ENCODE assay signal across 8 cellular contexts in genomic region chr15:65638681-65639089, GRCh38. TPM values are rescaled to one million over a fixed set of nuclear protein-coding genes. Genes with fewer than 3 reads are reported as not detected.
A peak's percentile ranks its signal among the peaks of the same experiment; 100 is the strongest.
DNase-seq lines count a peak whose midpoint lies in the region; ATAC-seq, FAIRE-seq and TF ChIP-seq lines count a peak whose summit lies in the region.

No MANE protein-coding gene starts in this region.

- H3K4me3 Mint-ChIP-seq in stimulated activated memory B cell treated with anti-CD40 and anti-IgM and Interleukin-4, amounts not matched to agents 10 μg/mL and 1 μg/mL and 100 μg/mL, for 72 hours: no peak overlapping the region

- H3K4me3 ChIP-seq in mammary epithelial cell (replicated peaks in 1 of 3; ENCODE audit: insufficient read depth in 1 of 3, low read depth in 2 of 3, low read length in 3 of 3) (no peak overlapping the region), keratinocyte (ENCODE audit: control insufficient read depth in 2 of 3, extremely low read depth in 1 of 3, insufficient read depth in 2 of 3, low read depth in 1 of 3, low read length in 3 of 3) (no peak overlapping the region)

- peaks cover 7% of the 10 kb centered on the region for H3K4me1 Mint-ChIP-seq in stimulated activated memory B cell treated with anti-CD40 and anti-IgM and Interleukin-4, amounts not matched to agents 10 μg/mL and 1 μg/mL and 100 μg/mL, for 72 hours

- H3K79me2 ChIP-seq in mammary epithelial cell (ENCODE audit: insufficient read depth, low read length) (no peaks in the 10 kb centered on the region), keratinocyte (ENCODE audit: control insufficient read depth, insufficient read depth, low read length) (no peaks in the 10 kb centered on the region)

- CTCF ChIA-PET in mammary epithelial cell (lab: Charles Lee; ENCODE audit: low non-redundant PET): interaction anchor here (0.7 kb wide), 1 partner anchor 198 kb away, joined by 4 read pairs; no protein-coding TSS in a partner anchor

- intact Hi-C loops in mammary epithelial cell (cut with micrococcal nuclease): loop anchor here (1.0 kb wide), 2 partner anchors 191 to 219 kb away; no protein-coding TSS in a partner anchor

- H2AFZ ChIP-seq in mammary epithelial cell (ENCODE audit: low read depth, low read length): peak overlapping the region; percentile 2
- H2AFZ ChIP-seq in keratinocyte (ENCODE audit: control insufficient read depth, low read length): no peak overlapping the region

- H4K20me1 ChIP-seq in mammary epithelial cell (ENCODE audit: insufficient read depth, low read length) (no peaks in the 10 kb centered on the region), keratinocyte (ENCODE audit: control insufficient read depth, extremely low read depth, insufficient read depth, low read length) (no peaks in the 10 kb centered on the region)

- no peaks in the 10 kb centered on the region for H3K4me1 ChIP-seq in mammary epithelial cell (ENCODE audit: insufficient read depth, low read length)
- H3K4me1 ChIP-seq in keratinocyte (ENCODE audit: control insufficient read depth, extremely low read depth, insufficient read depth, low read length): peaks cover 14% of the 10 kb centered on the region

- WGBS in mammary epithelial cell (ENCODE audit: low coverage, missing lambda C conversion rate): 3% methylated on average over 3 of the region's 3 CpGs

- H3K27ac Mint-ChIP-seq in stimulated activated memory B cell treated with anti-CD40 and anti-IgM and Interleukin-4, amounts not matched to agents 10 μg/mL and 1 μg/mL and 100 μg/mL, for 72 hours: no peak overlapping the region

- H3K36me3 Mint-ChIP-seq in stimulated activated memory B cell treated with anti-CD40 and anti-IgM and Interleukin-4, amounts not matched to agents 10 μg/mL and 1 μg/mL and 100 μg/mL, for 72 hours: no peaks in the 10 kb centered on the region

- peak; percentile 46 for DNase-seq in GDM1 (lab: John Stamatoyannopoulos, UW)
- peak; percentile 90 for DNase-seq in NAMALWA (ENCODE audit: low spot score)
- DNase-seq in SIG-M5 (lab: John Stamatoyannopoulos, UW): peak; percentile 39
- peak; percentile 71 for DNase-seq in mammary epithelial cell
- DNase-seq in keratinocyte (ENCODE audit: low read depth, low spot score): peak; percentile 45

- H3K36me3 ChIP-seq in mammary epithelial cell (ENCODE audit: insufficient read depth, low read length): no peaks in the 10 kb centered on the region
- peaks cover 0 to 4% of the 10 kb centered on the region in 2 experiments for H3K36me3 ChIP-seq in keratinocyte (ENCODE audit: control insufficient read depth in 2 of 2, extremely low read depth in 1 of 2, insufficient read depth in 2 of 2, low read length in 2 of 2)

- H3K9me1 ChIP-seq in keratinocyte (ENCODE audit: control insufficient read depth, extremely low read depth, insufficient read depth, low read length): no peaks in the 10 kb centered on the region

- H3K9me3 Mint-ChIP-seq in stimulated activated memory B cell treated with anti-CD40 and anti-IgM and Interleukin-4, amounts not matched to agents 10 μg/mL and 1 μg/mL and 100 μg/mL, for 72 hours: no peaks in the 10 kb centered on the region

- H3K27me3 Mint-ChIP-seq in stimulated activated memory B cell treated with anti-CD40 and anti-IgM and Interleukin-4, amounts not matched to agents 10 μg/mL and 1 μg/mL and 100 μg/mL, for 72 hours: no peaks in the 10 kb centered on the region

- BruUV-seq in mammary epithelial cell (replicated peaks; lab: Mats Ljungman, UMichigan): no TSS peak

- FAIRE-seq in A204.1 (lab: Jason Lieb, UNC): peak; percentile 90
- peak; percentile 59 for FAIRE-seq in keratinocyte (lab: Jason Lieb, UNC)

- ATAC-seq in stimulated activated memory B cell treated with anti-CD40 and anti-IgM and Interleukin-4, amounts not matched to agents 10 μg/mL and 1 μg/mL and 100 μg/mL, for 72 hours: peak; percentile 74
- ATAC-seq in HG02981 (IDR thresholded peaks at IDR 0.05; ENCODE audit: unreplicated experiment): no peak

- no peak overlapping the region for H3K27ac ChIP-seq in mammary epithelial cell (ENCODE audit: insufficient read depth, low read depth, low read length)
- no peak overlapping the region for H3K27ac ChIP-seq in keratinocyte (ENCODE audit: control insufficient read depth, insufficient read depth, low read length)

- dilution Hi-C loops in mammary epithelial cell (cut with HindIII; ENCODE audit: low sequenced_read_pairs) (no loop called here), keratinocyte (cut with MboI; ENCODE audit: extremely low pct_ligation_motif_present, low sequenced_read_pairs) (no loop called here)

- H3K4me2 ChIP-seq in mammary epithelial cell (ENCODE audit: insufficient read depth, low read depth, low read length) (peak overlapping the region; percentile 38), keratinocyte (ENCODE audit: control insufficient read depth, extremely low read depth, insufficient read depth, low read depth, low read length) (peak overlapping the region; percentile 11)

- H3K9me3 ChIP-seq in mammary epithelial cell (replicated peaks; ENCODE audit: insufficient read depth, low read length) (no peaks in the 10 kb centered on the region), keratinocyte (ENCODE audit: control insufficient read depth, low read depth, low read length) (no peaks in the 10 kb centered on the region)

- peak; percentile 79 to 84 for TF ChIP-seq CTCF in mammary epithelial cell (conservative IDR thresholded peaks at IDR 0.05 in 1 of 2, IDR thresholded peaks at IDR 0.05 in 1 of 2; ENCODE audit: extremely low read depth in 1 of 2, insufficient read depth in 1 of 2, low read depth in 1 of 2, low read length in 2 of 2)
- peak; percentile 75 to 83 (median 81) for TF ChIP-seq CTCF in keratinocyte (optimal IDR thresholded peaks at IDR 0.05 in 1 of 3, IDR thresholded peaks at IDR 0.05 in 1 of 3, conservative IDR thresholded peaks at IDR 0.05 in 1 of 3; ENCODE audit: extremely low read depth in 1 of 3, insufficient read depth in 2 of 3, low read length in 3 of 3)

- H3K9ac ChIP-seq in mammary epithelial cell (ENCODE audit: insufficient read depth, low read length): no peak overlapping the region
- no peak overlapping the region for H3K9ac ChIP-seq in keratinocyte (ENCODE audit: control insufficient read depth, extremely low read depth, insufficient read depth, low read length)

- H3K27me3 ChIP-seq in mammary epithelial cell (ENCODE audit: insufficient read depth, low read length): no peaks in the 10 kb centered on the region
- H3K27me3 ChIP-seq in keratinocyte (ENCODE audit: control insufficient read depth, extremely low read depth, insufficient read depth, low read length): no peaks in the 10 kb centered on the region

- in situ Hi-C loops in mammary epithelial cell (cut with MboI; ENCODE audit: low sequenced_read_pairs in 2 of 2): no loop called here

RNA-seq across cellular contexts. Expression of gene SLC24A1, which starts 16.9 kb away (rescaled TPM):
- 10 to 100 TPM; 10.2 to 15.7 TPM for total RNA-seq in mammary epithelial cell
- polyA plus RNA-seq in mammary epithelial cell (6.1 TPM), keratinocyte (2.9 to 4.0 TPM (median 4.0 TPM) in 3 replicates)
- polyA minus RNA-seq in mammary epithelial cell (7.6 TPM), keratinocyte (4.2 to 9.2 TPM (median 8.2 TPM) in 3 replicates)
- 3.3 TPM for polyA plus RNA-seq in keratinocyte (2011; ENCODE audit: low read depth)
- 2.8 and 3.2 TPM in 2 replicates for polyA plus RNA-seq in keratinocyte (2011; cell fraction: cytosol; rRNA removed)
- polyA plus RNA-seq in keratinocyte (2011; cell fraction: nucleus; rRNA removed): 7.8 and 8.2 TPM in 2 replicates
- polyA plus RNA-seq in keratinocyte (2012; ENCODE audit: low replicate concordance): 3.7 and 5.3 TPM in 2 replicates
- 2.3 TPM for polyA minus RNA-seq in keratinocyte (2011; cell fraction: cytosol; rRNA and poly(A)+ RNA removed)
- polyA minus RNA-seq in keratinocyte (2011; cell fraction: nucleus; rRNA and poly(A)+ RNA removed): 5.6 and 6.7 TPM in 2 replicates

RNA-seq across cellular contexts. Expression of gene INTS14, which starts 27.8 kb away (rescaled TPM):
- total RNA-seq in mammary epithelial cell: 10 to 100 TPM; 38.9 to 41.8 TPM
- 39.5 TPM for polyA plus RNA-seq in mammary epithelial cell
- polyA minus RNA-seq in mammary epithelial cell: 37.2 TPM
- 40.4 to 51.0 TPM (median 47.6 TPM) in 3 replicates for polyA plus RNA-seq in keratinocyte
- polyA plus RNA-seq in keratinocyte (2011; ENCODE audit: low read depth): 6.6 TPM
- 29.2 and 49.2 TPM in 2 replicates for polyA plus RNA-seq in keratinocyte (2011; cell fraction: cytosol; rRNA removed)
- polyA plus RNA-seq in keratinocyte (2011; cell fraction: nucleus; rRNA removed): 50.7 and 57.9 TPM in 2 replicates
- 24.7 and 26.4 TPM in 2 replicates for polyA plus RNA-seq in keratinocyte (2012; ENCODE audit: low replicate concordance)
- polyA minus RNA-seq in keratinocyte: 24.0 to 54.3 TPM (median 43.4 TPM) in 3 replicates
- polyA minus RNA-seq in keratinocyte (2011; cell fraction: cytosol; rRNA and poly(A)+ RNA removed): 43.9 TPM
- 29.5 and 45.3 TPM in 2 replicates for polyA minus RNA-seq in keratinocyte (2011; cell fraction: nucleus; rRNA and poly(A)+ RNA removed)

Comparison
In these comparisons a context has a peak if more than half of its experiments do, and no peak if none do; other contexts are left out.
1. DNase-seq: peak in every context shown above with its lines; median percentile 90 in NAMALWA; 71 in mammary epithelial cell; 46 in GDM1; 45 in keratinocyte; 39 in SIG-M5.